ENCODE assay signal across 17 cellular contexts in the genomic region with DNA sequence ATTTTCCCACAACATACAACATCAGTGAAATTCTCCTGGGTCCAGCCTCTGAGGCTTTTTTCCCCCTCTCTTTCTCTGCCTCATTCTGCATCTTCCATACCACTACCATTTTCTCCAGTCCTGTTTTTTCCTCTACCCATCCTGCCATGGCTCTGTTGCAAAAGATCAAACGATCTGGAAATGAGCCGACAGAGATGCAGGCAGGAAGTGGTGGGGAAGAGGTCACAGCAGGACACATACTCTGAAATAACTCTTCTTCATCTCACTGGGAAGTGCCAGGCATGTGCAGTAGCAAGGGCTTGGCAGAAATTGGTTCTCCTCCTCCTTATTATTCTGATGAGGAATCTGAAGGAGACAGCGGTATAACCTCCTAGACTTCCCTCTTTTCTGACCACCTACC.
DNase-seq lines count a peak whose midpoint lies in the region; ATAC-seq and TF ChIP-seq lines count a peak whose summit lies in the region.
"Had no signal": no experiment of that assay in that cellular context is flagged by ENCODE, and none has a peak within 500 bp of the region (broad histone marks: within the 10 kb centered on the region; RNA-seq: fewer than 3 reads in every experiment).

No MANE protein-coding gene starts in this region.

- H3K4me1 Mint-ChIP-seq in HFFc6 (ENCODE audit: low read depth) (peaks cover 11% of the 10 kb centered on the region), T-helper 17 cell (peaks cover 9% of the 10 kb centered on the region)

- peak overlapping the region in 8 of 11 experiments; percentile 9 to 62 (median 30); a peak in 12 of 22 replicates for H3K27ac ChIP-seq in BLaER1 treated with 17β-estradiol and CSF1 and Interleukin-3, amounts not matched to agents 10 nM and 100 nM
- H3K27ac ChIP-seq: right lobe of liver had no signal

- no peak overlapping the region for H3K27ac Mint-ChIP-seq in HFFc6
- peak overlapping the region; percentile 65 for H3K27ac Mint-ChIP-seq in T-helper 17 cell
- H3K27ac Mint-ChIP-seq: CD4-positive, alpha-beta memory T cell; natural killer cell had no signal

- H3K27me3 Mint-ChIP-seq in HFFc6 (ENCODE audit: insufficient read depth) (no peaks in the 10 kb centered on the region), T-helper 17 cell (peaks cover 17% of the 10 kb centered on the region)

- no peaks in the 10 kb centered on the region for H3K9me3 Mint-ChIP-seq in HFFc6
- H3K9me3 Mint-ChIP-seq: natural killer cell had no signal

- H3K36me3 ChIP-seq in BLaER1 treated with 17β-estradiol and CSF1 and Interleukin-3, amounts not matched to agents 10 nM and 100 nM = peaks cover 0 to 6% (median 0%) of the 10 kb centered on the region in 11 experiments; a peak in 1 of 22 replicates
- H3K36me3 ChIP-seq: right lobe of liver had no signal

- H3K36me3 Mint-ChIP-seq in HFFc6 (ENCODE audit: low read depth) (no peaks in the 10 kb centered on the region), T-helper 17 cell (ENCODE audit: low read depth) (peaks cover 8% of the 10 kb centered on the region)
- H3K36me3 Mint-ChIP-seq: CD4-positive, alpha-beta memory T cell; natural killer cell had no signal

- DNase-seq in HFFc6 = peak; percentile 13
- no peak for DNase-seq in T-helper 17 cell
- peak; percentile 43 for DNase-seq in fibroblast of mammary gland (ENCODE audit: low read depth)
- DNase-seq in NCI-H446 (lab: John Stamatoyannopoulos, UW) = no peak
- DNase-seq in SHP77 treated with DMSO at 0.1 percent for 48 hours (lab: John Stamatoyannopoulos, UW) = no peak
- DNase-seq: activated naive CD4-positive, alpha-beta T cell treated with anti-CD3 and anti-CD28 coated beads, Interleukin-2, amount 50 U/mL, for 16 hours; CD4-positive, alpha-beta memory T cell; hypothalamus; natural killer cell; NCI-H1436; NCI-H510A treated with DMSO at 0.1 percent for 48 hours; right lobe of liver; stimulated activated naive CD4-positive, alpha-beta T cell treated with Interleukin-2 at 50 U/mL for 16 hours; T-helper 9 cell had no signal

- no peaks in the 10 kb centered on the region for H3K27me3 ChIP-seq in BLaER1 treated with 17β-estradiol and CSF1 and Interleukin-3, amounts not matched to agents 10 nM and 100 nM
- H3K27me3 ChIP-seq: right lobe of liver had no signal

- H3K4me3 Mint-ChIP-seq in HFFc6 (no peak overlapping the region), T-helper 17 cell (no peak overlapping the region)
- H3K4me3 Mint-ChIP-seq: CD4-positive, alpha-beta memory T cell; natural killer cell had no signal

- no peak overlapping the region for H3K9ac ChIP-seq in BLaER1 treated with 17β-estradiol and CSF1 and Interleukin-3, amounts not matched to agents 10 nM and 100 nM

- no peaks in the 10 kb centered on the region for H4K20me1 ChIP-seq in BLaER1 treated with 17β-estradiol and CSF1 and Interleukin-3, amounts not matched to agents 10 nM and 100 nM

- no peak overlapping the region for H3K4me3 ChIP-seq in BLaER1 treated with 17β-estradiol and CSF1 and Interleukin-3, amounts not matched to agents 10 nM and 100 nM
- no peak overlapping the region for H3K4me3 ChIP-seq in fibroblast of mammary gland (ENCODE audit: control insufficient read depth, low read depth, low read length)
- H3K4me3 ChIP-seq: right lobe of liver had no signal

- TF ChIP-seq CTCF in HFFc6 (IDR thresholded peaks at IDR 0.05) = no peak
- TF ChIP-seq CTCF in fibroblast of mammary gland (conservative IDR thresholded peaks at IDR 0.05; ENCODE audit: control insufficient read depth, insufficient read depth, low read depth, low read length) = no peak

- peaks cover 9 to 33% (median 27%) of the 10 kb centered on the region in 10 experiments for H3K4me1 ChIP-seq in BLaER1 treated with 17β-estradiol and CSF1 and Interleukin-3, amounts not matched to agents 10 nM and 100 nM
- H3K4me1 ChIP-seq: right lobe of liver had no signal

- peak overlapping the region; percentile 39 to 84 (median 68) for H3K4me2 ChIP-seq in BLaER1 treated with 17β-estradiol and CSF1 and Interleukin-3, amounts not matched to agents 10 nM and 100 nM

- ATAC-seq in T-helper 17 cell (no peak), HG03135 (IDR thresholded peaks at IDR 0.05; ENCODE audit: unreplicated experiment) (no peak), HG03159 (IDR thresholded peaks at IDR 0.05; ENCODE audit: unreplicated experiment) (no peak)
- ATAC-seq: natural killer cell, right lobe of liver had no signal

- H3K9me3 ChIP-seq in BLaER1 treated with 17β-estradiol and CSF1 and Interleukin-3, amounts not matched to agents 10 nM and 100 nM (replicated peaks in 1 of 11) = no peaks in the 10 kb centered on the region
- H3K9me3 ChIP-seq in T-helper 17 cell (ENCODE audit: control insufficient read depth, low read length, poor library complexity, severe bottlenecking) = no peaks in the 10 kb centered on the region
- H3K9me3 ChIP-seq: right lobe of liver had no signal

Comparison
In these comparisons a context has a peak if more than half of its experiments do, and no peak if none do; other contexts are left out.
1. DNase-seq: peak in HFFc6 (single experiment) and fibroblast of mammary gland (single experiment); none in T-helper 17 cell (0 of 3), NCI-H446 (0 of 2) and SHP77 treated with DMSO at 0.1 percent for 48 hours (single experiment).